In the genomic region with DNA sequence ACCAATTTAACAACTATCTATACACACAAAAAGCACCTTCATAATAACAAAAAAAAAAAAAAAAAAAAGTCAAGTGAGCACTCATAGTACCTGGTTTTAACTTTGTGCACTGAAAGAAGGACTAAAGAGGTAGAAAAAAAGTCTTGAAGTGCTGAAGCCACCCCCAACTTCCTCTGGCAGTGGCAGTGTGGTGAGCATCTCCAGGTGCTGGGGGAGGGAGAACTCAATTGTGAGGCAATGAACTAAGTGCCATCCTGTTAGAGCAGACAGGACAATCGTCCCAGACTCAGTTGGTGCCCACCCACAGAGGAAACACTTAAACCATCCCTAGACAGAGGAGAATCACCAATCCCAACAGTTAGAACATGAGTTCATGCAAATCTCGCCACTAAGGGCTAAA, we compare ENCODE assay signal across 2 cellular contexts.
TF ChIP-seq lines count a peak whose summit lies in the region.

No MANE protein-coding gene starts in this region.

TF ChIP-seq in WTC11, 78 proteins besides CTCF, POLR2A, EP300 and RAD21 (continues in another document):
- TF ChIP-seq FOXJ3 (CRISPR knock-in tag; IDR thresholded peaks at IDR 0.05; ENCODE audit: borderline replicate concordance) (no peak), OVOL2 (CRISPR knock-in tag; IDR thresholded peaks at IDR 0.05; ENCODE audit: borderline replicate concordance) (no peak), SMAD4 (CRISPR knock-in tag; IDR thresholded peaks at IDR 0.05) (no peak), JUN (CRISPR knock-in tag; IDR thresholded peaks at IDR 0.05) (no peak), MYBL2 (CRISPR knock-in tag; IDR thresholded peaks at IDR 0.05) (no peak), ZBTB21 (CRISPR knock-in tag; IDR thresholded peaks at IDR 0.05; ENCODE audit: borderline replicate concordance) (no peak)
- TF ChIP-seq, protein P1, sequence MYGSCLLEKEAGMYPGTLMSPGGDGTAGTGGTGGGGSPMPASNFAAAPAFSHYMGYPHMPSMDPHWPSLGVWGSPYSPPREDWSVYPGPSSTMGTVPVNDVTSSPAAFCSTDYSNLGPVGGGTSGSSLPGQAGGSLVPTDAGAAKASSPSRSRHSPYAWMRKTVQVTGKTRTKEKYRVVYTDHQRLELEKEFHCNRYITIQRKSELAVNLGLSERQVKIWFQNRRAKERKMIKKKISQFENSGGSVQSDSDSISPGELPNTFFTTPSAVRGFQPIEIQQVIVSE (CRISPR knock-in tag; IDR thresholded peaks at IDR 0.05; ENCODE audit: borderline replicate concordance) = no peak
- TF ChIP-seq, protein P2, sequence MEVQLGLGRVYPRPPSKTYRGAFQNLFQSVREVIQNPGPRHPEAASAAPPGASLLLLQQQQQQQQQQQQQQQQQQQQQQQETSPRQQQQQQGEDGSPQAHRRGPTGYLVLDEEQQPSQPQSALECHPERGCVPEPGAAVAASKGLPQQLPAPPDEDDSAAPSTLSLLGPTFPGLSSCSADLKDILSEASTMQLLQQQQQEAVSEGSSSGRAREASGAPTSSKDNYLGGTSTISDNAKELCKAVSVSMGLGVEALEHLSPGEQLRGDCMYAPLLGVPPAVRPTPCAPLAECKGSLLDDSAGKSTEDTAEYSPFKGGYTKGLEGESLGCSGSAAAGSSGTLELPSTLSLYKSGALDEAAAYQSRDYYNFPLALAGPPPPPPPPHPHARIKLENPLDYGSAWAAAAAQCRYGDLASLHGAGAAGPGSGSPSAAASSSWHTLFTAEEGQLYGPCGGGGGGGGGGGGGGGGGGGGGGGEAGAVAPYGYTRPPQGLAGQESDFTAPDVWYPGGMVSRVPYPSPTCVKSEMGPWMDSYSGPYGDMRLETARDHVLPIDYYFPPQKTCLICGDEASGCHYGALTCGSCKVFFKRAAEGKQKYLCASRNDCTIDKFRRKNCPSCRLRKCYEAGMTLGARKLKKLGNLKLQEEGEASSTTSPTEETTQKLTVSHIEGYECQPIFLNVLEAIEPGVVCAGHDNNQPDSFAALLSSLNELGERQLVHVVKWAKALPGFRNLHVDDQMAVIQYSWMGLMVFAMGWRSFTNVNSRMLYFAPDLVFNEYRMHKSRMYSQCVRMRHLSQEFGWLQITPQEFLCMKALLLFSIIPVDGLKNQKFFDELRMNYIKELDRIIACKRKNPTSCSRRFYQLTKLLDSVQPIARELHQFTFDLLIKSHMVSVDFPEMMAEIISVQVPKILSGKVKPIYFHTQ (CRISPR knock-in tag; IDR thresholded peaks at IDR 0.05) = no peak
- TF ChIP-seq, protein P3, sequence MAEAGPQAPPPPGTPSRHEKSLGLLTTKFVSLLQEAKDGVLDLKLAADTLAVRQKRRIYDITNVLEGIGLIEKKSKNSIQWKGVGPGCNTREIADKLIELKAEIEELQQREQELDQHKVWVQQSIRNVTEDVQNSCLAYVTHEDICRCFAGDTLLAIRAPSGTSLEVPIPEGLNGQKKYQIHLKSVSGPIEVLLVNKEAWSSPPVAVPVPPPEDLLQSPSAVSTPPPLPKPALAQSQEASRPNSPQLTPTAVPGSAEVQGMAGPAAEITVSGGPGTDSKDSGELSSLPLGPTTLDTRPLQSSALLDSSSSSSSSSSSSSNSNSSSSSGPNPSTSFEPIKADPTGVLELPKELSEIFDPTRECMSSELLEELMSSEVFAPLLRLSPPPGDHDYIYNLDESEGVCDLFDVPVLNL (CRISPR knock-in tag; IDR thresholded peaks at IDR 0.05; ENCODE audit: borderline replicate concordance, low read depth) = no peak
- TF ChIP-seq, protein P4, sequence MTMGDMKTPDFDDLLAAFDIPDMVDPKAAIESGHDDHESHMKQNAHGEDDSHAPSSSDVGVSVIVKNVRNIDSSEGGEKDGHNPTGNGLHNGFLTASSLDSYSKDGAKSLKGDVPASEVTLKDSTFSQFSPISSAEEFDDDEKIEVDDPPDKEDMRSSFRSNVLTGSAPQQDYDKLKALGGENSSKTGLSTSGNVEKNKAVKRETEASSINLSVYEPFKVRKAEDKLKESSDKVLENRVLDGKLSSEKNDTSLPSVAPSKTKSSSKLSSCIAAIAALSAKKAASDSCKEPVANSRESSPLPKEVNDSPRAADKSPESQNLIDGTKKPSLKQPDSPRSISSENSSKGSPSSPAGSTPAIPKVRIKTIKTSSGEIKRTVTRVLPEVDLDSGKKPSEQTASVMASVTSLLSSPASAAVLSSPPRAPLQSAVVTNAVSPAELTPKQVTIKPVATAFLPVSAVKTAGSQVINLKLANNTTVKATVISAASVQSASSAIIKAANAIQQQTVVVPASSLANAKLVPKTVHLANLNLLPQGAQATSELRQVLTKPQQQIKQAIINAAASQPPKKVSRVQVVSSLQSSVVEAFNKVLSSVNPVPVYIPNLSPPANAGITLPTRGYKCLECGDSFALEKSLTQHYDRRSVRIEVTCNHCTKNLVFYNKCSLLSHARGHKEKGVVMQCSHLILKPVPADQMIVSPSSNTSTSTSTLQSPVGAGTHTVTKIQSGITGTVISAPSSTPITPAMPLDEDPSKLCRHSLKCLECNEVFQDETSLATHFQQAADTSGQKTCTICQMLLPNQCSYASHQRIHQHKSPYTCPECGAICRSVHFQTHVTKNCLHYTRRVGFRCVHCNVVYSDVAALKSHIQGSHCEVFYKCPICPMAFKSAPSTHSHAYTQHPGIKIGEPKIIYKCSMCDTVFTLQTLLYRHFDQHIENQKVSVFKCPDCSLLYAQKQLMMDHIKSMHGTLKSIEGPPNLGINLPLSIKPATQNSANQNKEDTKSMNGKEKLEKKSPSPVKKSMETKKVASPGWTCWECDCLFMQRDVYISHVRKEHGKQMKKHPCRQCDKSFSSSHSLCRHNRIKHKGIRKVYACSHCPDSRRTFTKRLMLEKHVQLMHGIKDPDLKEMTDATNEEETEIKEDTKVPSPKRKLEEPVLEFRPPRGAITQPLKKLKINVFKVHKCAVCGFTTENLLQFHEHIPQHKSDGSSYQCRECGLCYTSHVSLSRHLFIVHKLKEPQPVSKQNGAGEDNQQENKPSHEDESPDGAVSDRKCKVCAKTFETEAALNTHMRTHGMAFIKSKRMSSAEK (CRISPR knock-in tag; IDR thresholded peaks at IDR 0.05; ENCODE audit: borderline replicate concordance) = no peak
- TF ChIP-seq, protein P5, sequence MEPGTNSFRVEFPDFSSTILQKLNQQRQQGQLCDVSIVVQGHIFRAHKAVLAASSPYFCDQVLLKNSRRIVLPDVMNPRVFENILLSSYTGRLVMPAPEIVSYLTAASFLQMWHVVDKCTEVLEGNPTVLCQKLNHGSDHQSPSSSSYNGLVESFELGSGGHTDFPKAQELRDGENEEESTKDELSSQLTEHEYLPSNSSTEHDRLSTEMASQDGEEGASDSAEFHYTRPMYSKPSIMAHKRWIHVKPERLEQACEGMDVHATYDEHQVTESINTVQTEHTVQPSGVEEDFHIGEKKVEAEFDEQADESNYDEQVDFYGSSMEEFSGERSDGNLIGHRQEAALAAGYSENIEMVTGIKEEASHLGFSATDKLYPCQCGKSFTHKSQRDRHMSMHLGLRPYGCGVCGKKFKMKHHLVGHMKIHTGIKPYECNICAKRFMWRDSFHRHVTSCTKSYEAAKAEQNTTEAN (CRISPR knock-in tag; IDR thresholded peaks at IDR 0.05) = no peak

TF ChIP-seq in H1, 55 proteins besides CTCF, POLR2A, EP300 and RAD21:
- TF ChIP-seq PHF8 (conservative IDR thresholded peaks at IDR 0.05; ENCODE audit: low read depth, low read length) = no peak
- TF ChIP-seq BRCA1 (IDR thresholded peaks at IDR 0.05; ENCODE audit: low read depth, low read length) = no peak
- TF ChIP-seq, protein P6, sequence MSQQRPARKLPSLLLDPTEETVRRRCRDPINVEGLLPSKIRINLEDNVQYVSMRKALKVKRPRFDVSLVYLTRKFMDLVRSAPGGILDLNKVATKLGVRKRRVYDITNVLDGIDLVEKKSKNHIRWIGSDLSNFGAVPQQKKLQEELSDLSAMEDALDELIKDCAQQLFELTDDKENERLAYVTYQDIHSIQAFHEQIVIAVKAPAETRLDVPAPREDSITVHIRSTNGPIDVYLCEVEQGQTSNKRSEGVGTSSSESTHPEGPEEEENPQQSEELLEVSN (IDR thresholded peaks at IDR 0.05) = no peak
- no peak for TF ChIP-seq GABPA (IDR thresholded peaks at IDR 0.05; ENCODE audit: borderline replicate concordance, insufficient read depth, low read length)
- no peak for TF ChIP-seq SIRT6 (IDR thresholded peaks at IDR 0.05; ENCODE audit: low read length)
- no peak for TF ChIP-seq CHD1 (IDR thresholded peaks at IDR 0.05; ENCODE audit: low read depth, low read length)
- TF ChIP-seq RFX5 (IDR thresholded peaks at IDR 0.05; ENCODE audit: borderline replicate concordance, low read depth, low read length) = no peak
- no peak for TF ChIP-seq TEAD4 (IDR thresholded peaks at IDR 0.05; ENCODE audit: low read depth, low read length)
- no peak for TF ChIP-seq EGR1 (IDR thresholded peaks at IDR 0.05; ENCODE audit: borderline replicate concordance, low read depth, low read length)
- TF ChIP-seq YY1 (IDR thresholded peaks at IDR 0.05; ENCODE audit: low read depth, low read length) = no peak
- no peak for TF ChIP-seq BCL11A (IDR thresholded peaks at IDR 0.05; ENCODE audit: low read depth in 2 of 2, low read length in 2 of 2)
- TF ChIP-seq TAF1 (IDR thresholded peaks at IDR 0.05; ENCODE audit: low read depth, low read length) = no peak
- no peak for TF ChIP-seq NRF1 (IDR thresholded peaks at IDR 0.05; ENCODE audit: low read depth, low read length)
- no peak for TF ChIP-seq ASH2L (IDR thresholded peaks at IDR 0.05; ENCODE audit: low read length)
- TF ChIP-seq RXRA (IDR thresholded peaks at IDR 0.05; ENCODE audit: insufficient read depth, low read depth, low read length) = no peak
TF ChIP-seq in H1: peak in this region for 0.
